In the genomic region with DNA sequence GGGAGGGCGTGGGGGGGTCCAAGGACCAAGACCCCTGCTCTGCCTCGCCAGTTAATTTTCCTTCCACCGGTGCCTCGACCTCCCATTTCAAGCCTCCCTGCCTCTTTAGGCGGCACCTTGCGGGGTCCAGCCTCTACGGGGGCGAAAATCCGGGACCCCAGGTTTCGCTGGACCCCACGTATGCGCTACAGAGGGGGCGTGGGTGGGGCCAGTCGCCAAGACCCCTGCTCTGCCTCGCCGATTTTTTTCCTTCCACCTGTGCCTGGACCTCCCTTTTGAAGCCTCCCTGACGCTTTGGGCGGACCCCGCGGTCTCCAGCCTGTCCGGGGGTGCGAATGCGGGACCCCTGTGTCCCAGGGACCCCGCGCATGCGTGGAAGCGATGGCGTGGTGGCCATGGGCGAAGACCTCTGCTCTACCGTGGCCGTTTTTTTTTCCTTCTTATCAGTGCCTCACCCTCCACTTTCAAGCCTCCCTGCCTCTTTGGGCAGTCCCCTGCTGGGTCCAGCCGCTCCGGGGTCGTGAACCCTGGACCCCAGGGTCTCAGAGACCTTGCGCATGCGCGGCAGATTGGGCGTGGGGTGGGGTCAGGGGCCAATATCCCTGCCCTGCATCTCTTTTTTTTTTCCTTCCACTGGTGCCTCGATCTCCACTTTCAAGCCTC, we compare ENCODE assay signal across 23 cellular contexts.
"Had no signal": no experiment of that assay in that cellular context is flagged by ENCODE, and none has a peak within 500 bp of the region (broad histone marks: within the 10 kb centered on the region; RNA-seq: fewer than 3 reads in every experiment).

No MANE protein-coding gene starts in this region.

- H3K27ac ChIP-seq: dorsolateral prefrontal cortex, tibial artery, uterus had no signal

- H3K9me3 Mint-ChIP-seq: activated CD4-positive, alpha-beta T cell treated with anti-CD3 and anti-CD28 coated beads, Interleukin-2, amount 10 ng/mL, durations not matched to agents 7 days and 5 days; activated T-cell treated with anti-CD3 and anti-CD28 coated beads, Interleukin-2, amount 50 U/mL, for 4 hours; neural crest cell had no signal

- H3K27me3 ChIP-seq: uterus had no signal

- H3K27me3 Mint-ChIP-seq: activated CD4-positive, alpha-beta T cell treated with anti-CD3 and anti-CD28 coated beads, Interleukin-2, amount 10 ng/mL, durations not matched to agents 7 days and 5 days; brain; naive B cell had no signal

- H3K27ac Mint-ChIP-seq: activated CD4-positive, alpha-beta T cell treated with anti-CD3 and anti-CD28 coated beads, Interleukin-2, amount 10 ng/mL, durations not matched to agents 7 days and 5 days; activated naive CD4-positive, alpha-beta T cell treated with anti-CD3 and anti-CD28 coated beads for 36 hours; brain had no signal

- H3K36me3 ChIP-seq: tibial artery, uterus had no signal

- H3K4me3 ChIP-seq: dorsolateral prefrontal cortex, mucosa of descending colon, tibial artery, uterus had no signal

- FAIRE-seq: colon, islet of Langerhans had no signal

- H3K4me1 ChIP-seq: tibial artery, uterus had no signal

- H3K4me3 Mint-ChIP-seq: activated CD4-positive, alpha-beta T cell treated with anti-CD3 and anti-CD28 coated beads, Interleukin-2, amount 10 ng/mL, durations not matched to agents 7 days and 5 days; activated naive CD4-positive, alpha-beta T cell treated with anti-CD3 and anti-CD28 coated beads for 36 hours; activated T-cell treated with anti-CD3 and anti-CD28 coated beads, Interleukin-2, amount 50 U/mL, for 4 hours; brain; naive B cell; neural crest cell had no signal

- H3K36me3 Mint-ChIP-seq: brain, naive B cell had no signal

- ATAC-seq: activated T-cell treated with anti-CD3 and anti-CD28 coated beads, Interleukin-2, amount 50 U/mL, for 4 hours; left cardiac atrium; mucosa of descending colon; stimulated activated naive CD8-positive, alpha-beta T cell treated with anti-CD3 and anti-CD28 coated beads, Interleukin-15, Interleukin-2, amounts not matched to agents 100 U/mL and 50 U/mL, for 24 hours had no signal

- DNase-seq: activated CD4-positive, alpha-beta T cell treated with anti-CD3 and anti-CD28 coated beads, Interleukin-2, amount 10 ng/mL, durations not matched to agents 7 days and 5 days; activated CD8-positive, alpha-beta memory T cell treated with anti-CD3 and anti-CD28 coated beads, Interleukin-2, amount 50 U/mL, for 4 hours; activated naive CD4-positive, alpha-beta T cell treated with anti-CD3 and anti-CD28 coated beads for 36 hours; activated T-cell treated with anti-CD3 and anti-CD28 coated beads, Interleukin-2, amount 50 U/mL, for 4 hours; central memory CD4-positive, alpha-beta T cell; dorsolateral prefrontal cortex; foreskin fibroblast; hippocampal formation; left cardiac atrium; mesenchymal stem cell; mucosa of descending colon; naive B cell; retina; stimulated activated CD4-positive, alpha-beta T cell treated with anti-CD3 and anti-CD28 coated beads, Interleukin-12 subunit alpha, Interleukin-12 subunit beta, amount 100 ng/mL, for 4 hours; stimulated activated CD4-positive, alpha-beta T cell treated with anti-CD3 and anti-CD28 coated beads, Interleukin-1b, Interleukin-23, amount 100 ng/mL, for 48 hours; substantia nigra; tibial artery; uterus had no signal

- H3K4me1 Mint-ChIP-seq: activated CD4-positive, alpha-beta T cell treated with anti-CD3 and anti-CD28 coated beads, Interleukin-2, amount 10 ng/mL, durations not matched to agents 7 days and 5 days; brain; naive B cell; neural crest cell had no signal
